In the genomic region with DNA sequence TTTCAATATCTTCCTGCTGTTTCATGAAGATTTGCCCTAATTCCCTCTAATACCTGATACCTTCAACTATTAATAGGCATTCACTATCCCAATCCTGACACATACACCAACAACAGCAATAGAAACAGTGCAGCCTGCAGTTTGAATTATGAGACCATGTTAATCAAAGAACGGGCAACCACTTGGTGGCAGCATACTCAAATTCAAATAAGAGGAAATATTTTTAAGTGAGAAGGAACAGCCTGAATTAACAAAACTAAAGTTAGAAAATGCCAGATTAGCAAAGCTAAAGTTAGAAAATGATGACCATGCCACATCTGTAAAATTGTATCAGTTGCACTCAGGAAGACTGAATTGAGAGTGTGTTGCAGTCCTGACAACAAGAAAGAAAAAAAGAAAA, we compare ENCODE assay signal across 9 cellular contexts.
DNase-seq lines count a peak whose midpoint lies in the region; ATAC-seq and TF ChIP-seq lines count a peak whose summit lies in the region.
"Had no signal": no experiment of that assay in that cellular context is flagged by ENCODE, and none has a peak within 500 bp of the region (broad histone marks: within the 10 kb centered on the region; RNA-seq: fewer than 3 reads in every experiment).

No MANE protein-coding gene starts in this region.

- DNase-seq in NCI-H1436 (lab: John Stamatoyannopoulos, UW) = peak; percentile 15
- DNase-seq in NCI-H1436 treated with DMSO at 0.1 percent for 48 hours (lab: John Stamatoyannopoulos, UW) = no peak
- peak; percentile 5 for DNase-seq in LHCN-M2 (ENCODE audit: low read depth)
- DNase-seq in astrocyte of the spinal cord (ENCODE audit: low read depth, low spot score) = peak; percentile 31
- DNase-seq in neural progenitor cell (ENCODE audit: low spot score) = no peak
- no peak for DNase-seq in HuH-7.5 (ENCODE audit: low spot score)
- DNase-seq in A172 (ENCODE audit: low spot score) = no peak

- no peaks in the 10 kb centered on the region for H3K36me3 ChIP-seq in neural progenitor cell
- H3K36me3 ChIP-seq: BLaER1 treated with 17β-estradiol and CSF1 and Interleukin-3, amounts not matched to agents 10 nM and 100 nM had no signal

- H3K9me3 Mint-ChIP-seq in neural progenitor cell = peaks cover 2% of the 10 kb centered on the region

- no peak overlapping the region for H3K4me3 ChIP-seq in astrocyte of the spinal cord (ENCODE audit: low read depth, low read length)
- no peak overlapping the region for H3K4me3 ChIP-seq in neural progenitor cell
- H3K4me3 ChIP-seq: BLaER1 treated with 17β-estradiol and CSF1 and Interleukin-3, amounts not matched to agents 10 nM and 100 nM had no signal

- no peak overlapping the region for H3K4me2 ChIP-seq in neural progenitor cell

- H3K27ac ChIP-seq in neural progenitor cell = no peak overlapping the region
- H3K27ac ChIP-seq: BLaER1 treated with 17β-estradiol and CSF1 and Interleukin-3, amounts not matched to agents 10 nM and 100 nM had no signal

- in situ Hi-C loops in astrocyte of the spinal cord (cut with HindIII; ENCODE audit: low sequenced_read_pairs) = no loop called here

- no peaks in the 10 kb centered on the region for H3K79me2 ChIP-seq in neural progenitor cell (ENCODE audit: low read depth)

- no peaks in the 10 kb centered on the region for H3K4me1 ChIP-seq in neural progenitor cell

- no peak for ATAC-seq in GM21390 (IDR thresholded peaks at IDR 0.05; ENCODE audit: unreplicated experiment)

- no peaks in the 10 kb centered on the region for H4K20me1 ChIP-seq in neural progenitor cell (ENCODE audit: low read depth)
- H4K20me1 ChIP-seq: BLaER1 treated with 17β-estradiol and CSF1 and Interleukin-3, amounts not matched to agents 10 nM and 100 nM had no signal

- H3K9me3 ChIP-seq in neural progenitor cell (ENCODE audit: low read depth) = no peaks in the 10 kb centered on the region
- H3K9me3 ChIP-seq: BLaER1 treated with 17β-estradiol and CSF1 and Interleukin-3, amounts not matched to agents 10 nM and 100 nM had no signal

- TF ChIP-seq CTCF in astrocyte of the spinal cord (IDR thresholded peaks at IDR 0.05; ENCODE audit: low read depth, low read length) = peak; percentile 38
- peak; percentile 49 for TF ChIP-seq CTCF in neural progenitor cell (IDR thresholded peaks at IDR 0.05)

- H3K4me3 Mint-ChIP-seq in neural progenitor cell = no peak overlapping the region

- H3K27ac Mint-ChIP-seq in neural progenitor cell = no peak overlapping the region

- no peaks in the 10 kb centered on the region for H3K27me3 ChIP-seq in neural progenitor cell

- H2AFZ ChIP-seq in neural progenitor cell (replicated peaks) = no peak overlapping the region

- no peak overlapping the region for H3K9ac ChIP-seq in neural progenitor cell
- H3K9ac ChIP-seq: BLaER1 treated with 17β-estradiol and CSF1 and Interleukin-3, amounts not matched to agents 10 nM and 100 nM had no signal

- no peaks in the 10 kb centered on the region for H3K27me3 Mint-ChIP-seq in neural progenitor cell (ENCODE audit: insufficient read depth, low read depth)

- no peaks in the 10 kb centered on the region for H3K4me1 Mint-ChIP-seq in neural progenitor cell

- no peaks in the 10 kb centered on the region for H3F3A ChIP-seq in neural progenitor cell (ENCODE audit: low read depth)

- H3K36me3 Mint-ChIP-seq in neural progenitor cell = peaks cover 3% of the 10 kb centered on the region

Comparison
In these comparisons a context has a peak if more than half of its experiments do, and no peak if none do; other contexts are left out.
1. DNase-seq: peak in NCI-H1436 (single experiment), LHCN-M2 (single experiment) and astrocyte of the spinal cord (single experiment); none in NCI-H1436 treated with DMSO at 0.1 percent for 48 hours (single experiment), neural progenitor cell (single experiment), HuH-7.5 (single experiment) and A172 (single experiment).